ENCODE assay signal across 28 cellular contexts in the genomic region with DNA sequence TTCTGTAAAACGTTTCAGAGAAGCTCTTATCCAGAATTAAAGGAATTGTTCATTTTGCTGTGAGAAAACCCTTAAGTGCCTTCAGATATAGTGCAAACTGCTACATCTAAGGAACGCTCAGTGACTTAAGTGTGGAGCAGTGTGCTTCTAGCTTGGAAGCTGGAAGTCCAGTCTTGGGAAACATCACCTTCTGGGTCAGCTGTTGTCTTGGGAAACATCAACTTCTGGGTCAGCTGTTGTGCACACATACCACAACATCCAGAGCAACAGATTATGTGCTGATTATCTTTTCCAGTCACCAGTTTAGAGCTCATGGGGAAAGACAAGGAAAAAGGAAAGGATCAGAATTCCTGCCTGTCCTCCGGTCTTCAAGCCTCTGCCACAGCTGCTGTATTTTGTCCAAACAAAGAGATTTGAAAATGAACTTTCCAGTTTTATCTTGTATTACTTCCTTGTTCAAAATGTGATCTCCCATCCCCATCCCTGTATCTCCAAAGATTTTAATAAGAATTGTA.
"Had no signal": no experiment of that assay in that cellular context is flagged by ENCODE, and none has a peak within 500 bp of the region (broad histone marks: within the 10 kb centered on the region; RNA-seq: fewer than 3 reads in every experiment).

No MANE protein-coding gene starts in this region.

- FAIRE-seq: bronchial epithelial cell, frontal cortex had no signal

- H3K4me1 ChIP-seq: ascending aorta had no signal

- H3K27ac ChIP-seq: ascending aorta, brain microvascular endothelial cell, coronary artery, WERI-Rb-1 had no signal

- H3K36me3 ChIP-seq: ascending aorta, brain microvascular endothelial cell, WERI-Rb-1 had no signal

- H3K27me3 ChIP-seq: ascending aorta, brain microvascular endothelial cell, dorsolateral prefrontal cortex had no signal

- ATAC-seq: activated CD4-positive, CD25-positive, alpha-beta regulatory T cell treated with anti-CD3 and anti-CD28 coated beads, Interleukin-2, amount 50 U/mL, for 24 hours; activated CD8-positive, alpha-beta T cell treated with anti-CD3 and anti-CD28 coated beads for 36 hours; activated T-cell treated with anti-CD3 and anti-CD28 coated beads, Interleukin-2, amount 50 U/mL, for 4 hours; activated T-helper 17 cell treated with anti-CD3 and anti-CD28 coated beads, Interleukin-2, amount 50 U/mL, for 72 hours; esophagus mucosa; T-helper 17 cell had no signal

- DNase-seq: activated B cell treated with CpG ODN at 0.5 μM for 24 hours; activated CD4-positive, alpha-beta T cell treated with anti-CD3 and anti-CD28 coated beads for 48 hours; activated CD4-positive, alpha-beta T cell treated with anti-CD3 and anti-CD28 coated beads, Interleukin-2, amount 50 U/mL, for 1 hour; activated CD4-positive, alpha-beta T cell treated with anti-CD3 and anti-CD28 coated beads, Interleukin-2, amount 50 U/mL, for 48 hours; activated CD8-positive, alpha-beta memory T cell treated with anti-CD3 and anti-CD28 coated beads for 24 hours; activated CD8-positive, alpha-beta T cell treated with anti-CD3 and anti-CD28 coated beads for 36 hours; activated effector memory CD4-positive, alpha-beta T cell treated with Interleukin-2 at 50 U/mL for 16 hours; activated gamma-delta T cell treated with Interleukin-2 at 50 U/mL for 16 hours; activated naive CD4-positive, alpha-beta T cell treated with anti-CD3 and anti-CD28 coated beads, Interleukin-2, amount 50 U/mL, for 16 hours; activated naive CD4-positive, alpha-beta T cell treated with Interleukin-2 at 50 U/mL for 16 hours; activated T-cell treated with anti-CD3 and anti-CD28 coated beads, Interleukin-2, amount 50 U/mL, for 4 hours; amygdala; brain microvascular endothelial cell; dorsolateral prefrontal cortex; effector memory CD4-positive, alpha-beta T cell; endodermal cell; foreskin fibroblast; T-helper 1 cell; T-helper 17 cell; T1000; WERI-Rb-1 had no signal

- H3K4me3 ChIP-seq: ascending aorta, coronary artery, dorsolateral prefrontal cortex had no signal

- H3K9me3 ChIP-seq: ascending aorta had no signal
